Comparison of ENCODE assay signal across 22 cellular contexts in the genomic region with DNA sequence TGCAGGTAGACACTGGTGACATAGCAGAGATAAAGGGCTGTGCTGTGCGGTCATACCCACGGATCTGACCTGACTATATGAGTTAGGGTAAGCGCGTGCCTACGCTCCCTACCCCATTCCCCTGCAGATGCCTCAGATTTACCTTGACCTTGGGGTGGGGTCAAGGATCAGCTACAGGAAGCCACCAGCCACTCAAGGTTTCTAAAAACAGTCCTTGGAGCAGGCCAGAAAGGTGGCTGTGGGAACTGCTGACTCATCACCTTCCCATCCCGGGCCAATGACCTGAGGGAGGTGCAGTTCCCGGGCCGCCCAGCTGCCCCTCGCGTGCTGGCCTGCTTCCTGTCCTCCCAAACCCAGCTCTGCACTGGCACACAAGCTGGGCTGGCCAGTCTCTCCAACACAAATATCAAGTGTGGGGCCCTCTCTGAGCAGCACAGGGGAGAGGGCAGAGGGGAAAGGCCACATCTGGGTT. TPM values are rescaled to one million over a fixed set of nuclear protein-coding genes. Genes with fewer than 3 reads are reported as not detected.
DNase-seq lines count a peak whose midpoint lies in the region; ATAC-seq and TF ChIP-seq lines count a peak whose summit lies in the region.
"Had no signal": no experiment of that assay in that cellular context is flagged by ENCODE, and none has a peak within 500 bp of the region (broad histone marks: within the 10 kb centered on the region; RNA-seq: fewer than 3 reads in every experiment).

No MANE protein-coding gene starts in this region.

- peaks cover 7% of the 10 kb centered on the region for H3K36me3 Mint-ChIP-seq in WTC11

- 7% methylated on average over 3 of the region's 10 CpGs for WGBS in right lobe of liver (ENCODE audit: insufficient coverage, low coverage, low lambda C conversion rate, missing lambda C conversion rate)
- 40 to 87% methylated on average over 5 to 9 of the region's 10 CpGs for WGBS in thyroid gland, 2 donors

- H3K9me3 Mint-ChIP-seq in WTC11: no peaks in the 10 kb centered on the region
- H3K9me3 Mint-ChIP-seq: stimulated activated naive B cell treated with anti-CD40 and anti-IgM and Interleukin-4, amounts not matched to agents 10 μg/mL and 1 μg/mL and 100 μg/mL, for 72 hours had no signal

- BruUV-seq in A673 (replicated peaks; lab: Mats Ljungman, UMichigan): no TSS peak

- CTCF ChIA-PET in WTC11 (lab: Charles Lee) (interaction anchor here (0.7 to 10.7 kb wide), 7 partner anchors 11 to 105 kb away, joined by 3 to 122 read pairs (median 4); partner anchors contain the start of gene KCNK5), A673 (lab: Charles Lee) (no interaction called here)

- H3K36me3 ChIP-seq in right lobe of liver (no peaks in the 10 kb centered on the region), thyroid gland (no peaks in the 10 kb centered on the region), vagina (no peaks in the 10 kb centered on the region), A673 (ENCODE audit: insufficient read depth, low read length, poor library complexity, severe bottlenecking) (no peaks in the 10 kb centered on the region)
- H3K36me3 ChIP-seq: BE2C, cardiac muscle cell, tibial nerve had no signal

- H3K4me3 ChIP-seq in right lobe of liver (no peak overlapping the region), thyroid gland (replicated peaks in 1 of 3) (no peak overlapping the region), vagina (no peak overlapping the region), A673 (ENCODE audit: low read depth, low read length, poor library complexity, severe bottlenecking) (no peak overlapping the region)
- H3K4me3 ChIP-seq: cardiac muscle cell, dorsolateral prefrontal cortex, mucosa of descending colon, tibial nerve had no signal

- H3K4me3 Mint-ChIP-seq in WTC11: no peak overlapping the region
- H3K4me3 Mint-ChIP-seq: stimulated activated naive B cell treated with anti-CD40 and anti-IgM and Interleukin-4, amounts not matched to agents 10 μg/mL and 1 μg/mL and 100 μg/mL, for 72 hours had no signal

- peaks cover 92% of the 10 kb centered on the region for H3K4me1 Mint-ChIP-seq in WTC11

- peak overlapping the region; percentile 91 for H3K27ac Mint-ChIP-seq in WTC11
- H3K27ac Mint-ChIP-seq: stimulated activated naive B cell treated with anti-CD40 and anti-IgM and Interleukin-4, amounts not matched to agents 10 μg/mL and 1 μg/mL and 100 μg/mL, for 72 hours had no signal

- H3K27ac ChIP-seq in right lobe of liver (peak overlapping the region in 2 of 3 donors; percentile 40 to 69), thyroid gland (peak overlapping the region; percentile 75 to 91 (median 85)), vagina (no peak overlapping the region), A673 (ENCODE audit: low read depth, low read length, poor library complexity, severe bottlenecking) (no peak overlapping the region)
- H3K27ac ChIP-seq: cardiac muscle cell, dorsolateral prefrontal cortex, HL-60 had no signal

- H3K9me3 ChIP-seq in right lobe of liver (no peaks in the 10 kb centered on the region), thyroid gland (no peaks in the 10 kb centered on the region), vagina (no peaks in the 10 kb centered on the region), A673 (ENCODE audit: low read depth, low read length, poor library complexity, severe bottlenecking) (no peaks in the 10 kb centered on the region)
- H3K9me3 ChIP-seq: BE2C, mucosa of descending colon, tibial nerve had no signal

- H3K4me1 ChIP-seq in right lobe of liver (peaks cover 0 to 94% (median 25%) of the 10 kb centered on the region in 4 donors), thyroid gland (peaks cover 69 to 99% of the 10 kb centered on the region in 2 donors), vagina (peaks cover 44% of the 10 kb centered on the region), A673 (ENCODE audit: insufficient read depth, low read length, poor library complexity, severe bottlenecking) (no peaks in the 10 kb centered on the region)
- H3K4me1 ChIP-seq: BE2C had no signal

- DNase-seq in HT1080 (ENCODE audit: low read depth) (peak; percentile 18), WTC11 (ENCODE audit: low spot score) (no peak), right lobe of liver (peak; percentile 83 to 94 (median 93)), thyroid gland (peak; percentile 82 to 84), vagina (ENCODE audit: extremely low spot score in 2 of 2) (no peak), A673 (ENCODE audit: low spot score) (no peak)
- DNase-seq in effector CD4-positive, alpha-beta T cell: no peak
- DNase-seq: activated CD4-positive, alpha-beta T cell treated with anti-CD3 and anti-CD28 coated beads, Interleukin-2, amount 50 U/mL, for 1 hour; amniotic stem cell; BE2C; dorsolateral prefrontal cortex; foreskin melanocyte; mucosa of descending colon; MV-4-11; NCI-H187 treated with DMSO at 0.1 percent for 48 hours; NCI-H446 treated with DMSO at 0.1 percent for 48 hours; occipital lobe; right cardiac atrium; stimulated activated naive B cell treated with anti-CD40 and anti-IgM and Interleukin-4, amounts not matched to agents 10 μg/mL and 1 μg/mL and 100 μg/mL, for 72 hours had no signal

- ATAC-seq in WTC11 (no peak), right lobe of liver (peak; percentile 83 to 88 (median 87))
- ATAC-seq: mucosa of descending colon; right cardiac atrium; stimulated activated naive B cell treated with anti-CD40 and anti-IgM and Interleukin-4, amounts not matched to agents 10 μg/mL and 1 μg/mL and 100 μg/mL, for 72 hours had no signal

- TF ChIP-seq CTCF in WTC11 (IDR thresholded peaks at IDR 0.05): no peak
- TF ChIP-seq CTCF in right lobe of liver (IDR thresholded peaks at IDR 0.05): no peak
- TF ChIP-seq CTCF in thyroid gland (IDR thresholded peaks at IDR 0.05): peak in 1 of 6 experiments; percentile 13
- no peak for TF ChIP-seq CTCF in vagina (IDR thresholded peaks at IDR 0.05)
- TF ChIP-seq CTCF in A673 (conservative IDR thresholded peaks at IDR 0.05; ENCODE audit: low read depth, low read length): no peak

- no peaks in the 10 kb centered on the region for H3K27me3 Mint-ChIP-seq in WTC11 (ENCODE audit: low read depth)

- no peaks in the 10 kb centered on the region for H3K27me3 ChIP-seq in right lobe of liver
- no peaks in the 10 kb centered on the region for H3K27me3 ChIP-seq in thyroid gland
- no peaks in the 10 kb centered on the region for H3K27me3 ChIP-seq in vagina
- no peaks in the 10 kb centered on the region for H3K27me3 ChIP-seq in A673 (replicated peaks; ENCODE audit: insufficient read depth, low read depth, low read length, poor library complexity)
- H3K27me3 ChIP-seq: BE2C, tibial nerve had no signal

- intact Hi-C loops in right lobe of liver (cut with DNase I): no loop called here
- intact Hi-C loops in thyroid gland (cut with DNase I): no loop called here
- intact Hi-C loops in vagina (cut with DNase I): no loop called here
- intact Hi-C loops in A673 (cut with micrococcal nuclease; ENCODE audit: unreplicated experiment): no loop called here

- TF ChIP-seq POLR2A in right lobe of liver (IDR thresholded peaks at IDR 0.05) (no peak), thyroid gland (IDR thresholded peaks at IDR 0.05) (peak in 1 of 2 donors; percentile 24), vagina (IDR thresholded peaks at IDR 0.05) (no peak)

- POLR2A ChIA-PET in WTC11 (lab: Charles Lee) (no interaction called here), A673 (lab: Charles Lee; ENCODE audit: low non-redundant PET) (no interaction called here)

TF ChIP-seq in WTC11, 78 proteins besides CTCF, POLR2A, EP300 and RAD21 (continues in another document):
- TF ChIP-seq TEAD1 (CRISPR knock-in tag; IDR thresholded peaks at IDR 0.05) (no peak), ZNF671 (CRISPR knock-in tag; IDR thresholded peaks at IDR 0.05) (no peak), CREM (CRISPR knock-in tag; IDR thresholded peaks at IDR 0.05) (no peak), E2F5 (CRISPR knock-in tag; IDR thresholded peaks at IDR 0.05) (no peak), GTF2I (CRISPR knock-in tag; conservative IDR thresholded peaks at IDR 0.05) (no peak)
- TF ChIP-seq, protein P1, sequence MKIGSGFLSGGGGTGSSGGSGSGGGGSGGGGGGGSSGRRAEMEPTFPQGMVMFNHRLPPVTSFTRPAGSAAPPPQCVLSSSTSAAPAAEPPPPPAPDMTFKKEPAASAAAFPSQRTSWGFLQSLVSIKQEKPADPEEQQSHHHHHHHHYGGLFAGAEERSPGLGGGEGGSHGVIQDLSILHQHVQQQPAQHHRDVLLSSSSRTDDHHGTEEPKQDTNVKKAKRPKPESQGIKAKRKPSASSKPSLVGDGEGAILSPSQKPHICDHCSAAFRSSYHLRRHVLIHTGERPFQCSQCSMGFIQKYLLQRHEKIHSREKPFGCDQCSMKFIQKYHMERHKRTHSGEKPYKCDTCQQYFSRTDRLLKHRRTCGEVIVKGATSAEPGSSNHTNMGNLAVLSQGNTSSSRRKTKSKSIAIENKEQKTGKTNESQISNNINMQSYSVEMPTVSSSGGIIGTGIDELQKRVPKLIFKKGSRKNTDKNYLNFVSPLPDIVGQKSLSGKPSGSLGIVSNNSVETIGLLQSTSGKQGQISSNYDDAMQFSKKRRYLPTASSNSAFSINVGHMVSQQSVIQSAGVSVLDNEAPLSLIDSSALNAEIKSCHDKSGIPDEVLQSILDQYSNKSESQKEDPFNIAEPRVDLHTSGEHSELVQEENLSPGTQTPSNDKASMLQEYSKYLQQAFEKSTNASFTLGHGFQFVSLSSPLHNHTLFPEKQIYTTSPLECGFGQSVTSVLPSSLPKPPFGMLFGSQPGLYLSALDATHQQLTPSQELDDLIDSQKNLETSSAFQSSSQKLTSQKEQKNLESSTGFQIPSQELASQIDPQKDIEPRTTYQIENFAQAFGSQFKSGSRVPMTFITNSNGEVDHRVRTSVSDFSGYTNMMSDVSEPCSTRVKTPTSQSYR (CRISPR knock-in tag; IDR thresholded peaks at IDR 0.05): no peak

RNA-seq across cellular contexts. Expression of gene KCNK5, which starts 23.0 kb away (rescaled TPM):
- total RNA-seq in HT1080 (2014; rRNA removed; shearing (Covaris generic)): not detected in 2 replicates
- not detected in 2 replicates for polyA plus RNA-seq in HT1080 (2015; cell fraction: cytosol; rRNA removed)
- not detected in 2 replicates for polyA plus RNA-seq in HT1080 (2015; cell fraction: nucleus; rRNA removed)
- total RNA-seq in WTC11 (2021) (31.7 to 41.8 TPM (median 34.3 TPM) in 3 replicates), right lobe of liver (10 to 100 TPM in 2 of 6 experiments, 1 to 10 TPM in 4; 3.2 to 54.3 (median 6.7) TPM), thyroid gland (10 to 100 TPM in 3 of 4 donors, 1 to 10 TPM in 1; 9.2 to 14.3 (median 13.0) TPM), vagina (16.7 TPM), A673 (2021) (0.09 TPM in 1 of 2 replicates, not detected in the other)

Comparison
In these comparisons a context has a peak if more than half of its experiments do, and no peak if none do; other contexts are left out.
1. DNase-seq: peak in HT1080 (single experiment), right lobe of liver (3 of 3) and thyroid gland (2 of 2); none in WTC11 (single experiment), vagina (0 of 2), effector CD4-positive, alpha-beta T cell (single experiment) and A673 (single experiment).
2. H3K27ac ChIP-seq: peak in right lobe of liver (2 of 3) and thyroid gland (3 of 3); none in vagina (single experiment) and A673 (single experiment).